Comparison of ENCODE assay signal across 1 cellular context in genomic region chr19:44848036-44848804, GRCh38.
TF ChIP-seq lines count a peak whose summit lies in the region.

No MANE protein-coding gene starts in this region.

TF ChIP-seq in K562, 482 proteins besides CTCF, POLR2A, EP300 and RAD21 (continued from another document and continues in another):
- TF ChIP-seq TCF7 (IDR thresholded peaks at IDR 0.05; ENCODE audit: borderline replicate concordance) (no peak), ZNF75A (CRISPR knock-in tag; IDR thresholded peaks at IDR 0.05) (no peak), SRSF9 (IDR thresholded peaks at IDR 0.05; ENCODE audit: borderline replicate concordance, low read depth, low read length) (no peak), RFX5 (IDR thresholded peaks at IDR 0.05; ENCODE audit: low read depth, low read length) (no peak), SRSF7 (optimal IDR thresholded peaks at IDR 0.05; ENCODE audit: low read depth, low read length) (no peak), ZNF766 (CRISPR knock-in tag; conservative IDR thresholded peaks at IDR 0.05) (no peak), CBX5 (IDR thresholded peaks at IDR 0.05; ENCODE audit: borderline replicate concordance, low read depth) (no peak), RBM25 (IDR thresholded peaks at IDR 0.05; ENCODE audit: low read depth, low read length, severe bottlenecking) (no peak), ZNF780A (CRISPR knock-in tag; IDR thresholded peaks at IDR 0.05) (no peak), PCBP2 (IDR thresholded peaks at IDR 0.05; ENCODE audit: low read depth, low read length, poor library complexity, severe bottlenecking) (no peak), DACH1 (IDR thresholded peaks at IDR 0.05; ENCODE audit: partially characterized antibody) (no peak), POLR3A (IDR thresholded peaks at IDR 0.05; ENCODE audit: borderline replicate concordance, extremely low read depth, insufficient read depth, insufficient read length) (no peak), ZNF282 (CRISPR knock-in tag; IDR thresholded peaks at IDR 0.05) (no peak), SMC3 (conservative IDR thresholded peaks at IDR 0.05; ENCODE audit: insufficient read depth, low read depth, low read length) (no peak), PTBP1 (IDR thresholded peaks at IDR 0.05; ENCODE audit: low read depth, low read length) (no peak), SLC30A9 (CRISPR knock-in tag; IDR thresholded peaks at IDR 0.05) (no peak), HNRNPK (IDR thresholded peaks at IDR 0.05; ENCODE audit: low read depth, low read length, poor library complexity, severe bottlenecking) (no peak), NR1H2 (CRISPR knock-in tag; IDR thresholded peaks at IDR 0.05) (no peak), MYC (IDR thresholded peaks at IDR 0.05; ENCODE audit: low read depth, low read length) (peak; percentile 28; the same call in 1 of the 2 replicates), MYC (CRISPR knock-in tag; IDR thresholded peaks at IDR 0.05; ENCODE audit: borderline replicate concordance, low read depth) (no peak), SREBF1 (IDR thresholded peaks at IDR 0.05; ENCODE audit: borderline replicate concordance, low read depth, low read length) (no peak), TRIM24 (IDR thresholded peaks at IDR 0.05) (0 out of 4 replicates have a peak, but pooled peaks of 1 of the 2 experiments have one; percentile 7), ASH1L (IDR thresholded peaks at IDR 0.05; ENCODE audit: borderline replicate concordance, low read depth, partially characterized antibody) (no peak), ZBTB1 (CRISPR knock-in tag; IDR thresholded peaks at IDR 0.05; ENCODE audit: borderline replicate concordance, low read depth) (no peak), FOS (IDR thresholded peaks at IDR 0.05; ENCODE audit: extremely low read depth, insufficient read length) (no peak), PPARD (CRISPR knock-in tag; IDR thresholded peaks at IDR 0.05) (no peak), ZNF232 (CRISPR knock-in tag; IDR thresholded peaks at IDR 0.05) (no peak), MTA2 (IDR thresholded peaks at IDR 0.05; ENCODE audit: low read depth) (no peak), ZNF239 (CRISPR knock-in tag; IDR thresholded peaks at IDR 0.05) (no peak), FOXJ2 (tag; IDR thresholded peaks at IDR 0.05) (no peak), KAT7 (CRISPR knock-in tag; IDR thresholded peaks at IDR 0.05; ENCODE audit: borderline replicate concordance) (peak; percentile 25; the same call in 1 of the 2 replicates), DDX20 (tag; IDR thresholded peaks at IDR 0.05; ENCODE audit: low read depth) (no peak), PML (IDR thresholded peaks at IDR 0.05; ENCODE audit: low read length) (no peak), WHSC1 (IDR thresholded peaks at IDR 0.05; ENCODE audit: low read length) (no peak), MED1 (CRISPR knock-in tag; IDR thresholded peaks at IDR 0.05; ENCODE audit: borderline replicate concordance) (no peak), NKRF (IDR thresholded peaks at IDR 0.05; ENCODE audit: borderline replicate concordance) (no peak; the same call in 1 of the 2 replicates), TEAD2 (tag; IDR thresholded peaks at IDR 0.05) (no peak), RNF2 (IDR thresholded peaks at IDR 0.05) (no peak), CCNT2 (IDR thresholded peaks at IDR 0.05; ENCODE audit: borderline replicate concordance, extremely low read depth, insufficient read length, low read depth, low read length) (no peak), SMAD3 (CRISPR knock-in tag; conservative IDR thresholded peaks at IDR 0.05) (no peak), XRCC3 (IDR thresholded peaks at IDR 0.05) (no peak), MAFK (IDR thresholded peaks at IDR 0.05; ENCODE audit: low read length) (no peak), PHF20 (IDR thresholded peaks at IDR 0.05; ENCODE audit: partially characterized antibody) (no peak), KDM1A (IDR thresholded peaks at IDR 0.05) (peak in 1 of 2 experiments; percentile 41; a peak in 1 of 4 replicates), PCBP1 (IDR thresholded peaks at IDR 0.05; ENCODE audit: low read depth, low read length, poor library complexity, severe bottlenecking) (no peak), ZKSCAN3 (CRISPR knock-in tag; IDR thresholded peaks at IDR 0.05) (no peak), ZNF717 (CRISPR knock-in tag; IDR thresholded peaks at IDR 0.05) (no peak), FOXP1 (CRISPR knock-in tag; IDR thresholded peaks at IDR 0.05) (no peak), TCFL5 (CRISPR knock-in tag; conservative IDR thresholded peaks at IDR 0.05) (no peak), IRF2 (CRISPR knock-in tag; IDR thresholded peaks at IDR 0.05) (no peak), MEF2D (tag; conservative IDR thresholded peaks at IDR 0.05; ENCODE audit: low read depth) (no peak), ELF4 (CRISPR knock-in tag; IDR thresholded peaks at IDR 0.05) (no peak), MTA1 (IDR thresholded peaks at IDR 0.05; ENCODE audit: borderline replicate concordance) (no peak), ZNF589 (CRISPR knock-in tag; IDR thresholded peaks at IDR 0.05; ENCODE audit: low read depth) (no peak), TBL1XR1 (IDR thresholded peaks at IDR 0.05; ENCODE audit: low read length in 2 of 2) (no peak), NCOA1 (IDR thresholded peaks at IDR 0.05; ENCODE audit: low read depth) (no peak), JUN (IDR thresholded peaks at IDR 0.05; ENCODE audit: borderline replicate concordance, low read depth, low read length) (no peak), JUN (CRISPR knock-in tag; IDR thresholded peaks at IDR 0.05; ENCODE audit: borderline replicate concordance) (no peak)
- TF ChIP-seq, protein P1, sequence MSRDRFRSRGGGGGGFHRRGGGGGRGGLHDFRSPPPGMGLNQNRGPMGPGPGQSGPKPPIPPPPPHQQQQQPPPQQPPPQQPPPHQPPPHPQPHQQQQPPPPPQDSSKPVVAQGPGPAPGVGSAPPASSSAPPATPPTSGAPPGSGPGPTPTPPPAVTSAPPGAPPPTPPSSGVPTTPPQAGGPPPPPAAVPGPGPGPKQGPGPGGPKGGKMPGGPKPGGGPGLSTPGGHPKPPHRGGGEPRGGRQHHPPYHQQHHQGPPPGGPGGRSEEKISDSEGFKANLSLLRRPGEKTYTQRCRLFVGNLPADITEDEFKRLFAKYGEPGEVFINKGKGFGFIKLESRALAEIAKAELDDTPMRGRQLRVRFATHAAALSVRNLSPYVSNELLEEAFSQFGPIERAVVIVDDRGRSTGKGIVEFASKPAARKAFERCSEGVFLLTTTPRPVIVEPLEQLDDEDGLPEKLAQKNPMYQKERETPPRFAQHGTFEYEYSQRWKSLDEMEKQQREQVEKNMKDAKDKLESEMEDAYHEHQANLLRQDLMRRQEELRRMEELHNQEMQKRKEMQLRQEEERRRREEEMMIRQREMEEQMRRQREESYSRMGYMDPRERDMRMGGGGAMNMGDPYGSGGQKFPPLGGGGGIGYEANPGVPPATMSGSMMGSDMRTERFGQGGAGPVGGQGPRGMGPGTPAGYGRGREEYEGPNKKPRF (IDR thresholded peaks at IDR 0.05; ENCODE audit: low read depth, low read length) = no peak
- TF ChIP-seq, protein P2, sequence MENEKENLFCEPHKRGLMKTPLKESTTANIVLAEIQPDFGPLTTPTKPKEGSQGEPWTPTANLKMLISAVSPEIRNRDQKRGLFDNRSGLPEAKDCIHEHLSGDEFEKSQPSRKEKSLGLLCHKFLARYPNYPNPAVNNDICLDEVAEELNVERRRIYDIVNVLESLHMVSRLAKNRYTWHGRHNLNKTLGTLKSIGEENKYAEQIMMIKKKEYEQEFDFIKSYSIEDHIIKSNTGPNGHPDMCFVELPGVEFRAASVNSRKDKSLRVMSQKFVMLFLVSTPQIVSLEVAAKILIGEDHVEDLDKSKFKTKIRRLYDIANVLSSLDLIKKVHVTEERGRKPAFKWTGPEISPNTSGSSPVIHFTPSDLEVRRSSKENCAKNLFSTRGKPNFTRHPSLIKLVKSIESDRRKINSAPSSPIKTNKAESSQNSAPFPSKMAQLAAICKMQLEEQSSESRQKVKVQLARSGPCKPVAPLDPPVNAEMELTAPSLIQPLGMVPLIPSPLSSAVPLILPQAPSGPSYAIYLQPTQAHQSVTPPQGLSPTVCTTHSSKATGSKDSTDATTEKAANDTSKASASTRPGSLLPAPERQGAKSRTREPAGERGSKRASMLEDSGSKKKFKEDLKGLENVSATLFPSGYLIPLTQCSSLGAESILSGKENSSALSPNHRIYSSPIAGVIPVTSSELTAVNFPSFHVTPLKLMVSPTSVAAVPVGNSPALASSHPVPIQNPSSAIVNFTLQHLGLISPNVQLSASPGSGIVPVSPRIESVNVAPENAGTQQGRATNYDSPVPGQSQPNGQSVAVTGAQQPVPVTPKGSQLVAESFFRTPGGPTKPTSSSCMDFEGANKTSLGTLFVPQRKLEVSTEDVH (IDR thresholded peaks at IDR 0.05; ENCODE audit: low read depth, partially characterized antibody) = no peak
- TF ChIP-seq, protein P3, sequence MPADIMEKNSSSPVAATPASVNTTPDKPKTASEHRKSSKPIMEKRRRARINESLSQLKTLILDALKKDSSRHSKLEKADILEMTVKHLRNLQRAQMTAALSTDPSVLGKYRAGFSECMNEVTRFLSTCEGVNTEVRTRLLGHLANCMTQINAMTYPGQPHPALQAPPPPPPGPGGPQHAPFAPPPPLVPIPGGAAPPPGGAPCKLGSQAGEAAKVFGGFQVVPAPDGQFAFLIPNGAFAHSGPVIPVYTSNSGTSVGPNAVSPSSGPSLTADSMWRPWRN (IDR thresholded peaks at IDR 0.05; ENCODE audit: low read depth) = no peak
- TF ChIP-seq, protein P4, sequence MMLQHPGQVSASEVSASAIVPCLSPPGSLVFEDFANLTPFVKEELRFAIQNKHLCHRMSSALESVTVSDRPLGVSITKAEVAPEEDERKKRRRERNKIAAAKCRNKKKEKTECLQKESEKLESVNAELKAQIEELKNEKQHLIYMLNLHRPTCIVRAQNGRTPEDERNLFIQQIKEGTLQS (IDR thresholded peaks at IDR 0.05) = no peak
- TF ChIP-seq, protein P4 (CRISPR knock-in tag; conservative IDR thresholded peaks at IDR 0.05) = 0 out of 2 replicates have a peak, but pooled peaks have one; percentile 24
- TF ChIP-seq, protein P5, sequence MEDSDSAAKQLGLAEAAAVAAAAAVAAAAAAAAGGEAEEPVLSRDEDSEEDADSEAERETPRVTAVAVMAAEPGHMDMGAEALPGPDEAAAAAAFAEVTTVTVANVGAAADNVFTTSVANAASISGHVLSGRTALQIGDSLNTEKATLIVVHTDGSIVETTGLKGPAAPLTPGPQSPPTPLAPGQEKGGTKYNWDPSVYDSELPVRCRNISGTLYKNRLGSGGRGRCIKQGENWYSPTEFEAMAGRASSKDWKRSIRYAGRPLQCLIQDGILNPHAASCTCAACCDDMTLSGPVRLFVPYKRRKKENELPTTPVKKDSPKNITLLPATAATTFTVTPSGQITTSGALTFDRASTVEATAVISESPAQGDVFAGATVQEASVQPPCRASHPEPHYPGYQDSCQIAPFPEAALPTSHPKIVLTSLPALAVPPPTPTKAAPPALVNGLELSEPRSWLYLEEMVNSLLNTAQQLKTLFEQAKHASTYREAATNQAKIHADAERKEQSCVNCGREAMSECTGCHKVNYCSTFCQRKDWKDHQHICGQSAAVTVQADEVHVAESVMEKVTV (CRISPR knock-in tag; IDR thresholded peaks at IDR 0.05) = no peak
- TF ChIP-seq, protein P6, sequence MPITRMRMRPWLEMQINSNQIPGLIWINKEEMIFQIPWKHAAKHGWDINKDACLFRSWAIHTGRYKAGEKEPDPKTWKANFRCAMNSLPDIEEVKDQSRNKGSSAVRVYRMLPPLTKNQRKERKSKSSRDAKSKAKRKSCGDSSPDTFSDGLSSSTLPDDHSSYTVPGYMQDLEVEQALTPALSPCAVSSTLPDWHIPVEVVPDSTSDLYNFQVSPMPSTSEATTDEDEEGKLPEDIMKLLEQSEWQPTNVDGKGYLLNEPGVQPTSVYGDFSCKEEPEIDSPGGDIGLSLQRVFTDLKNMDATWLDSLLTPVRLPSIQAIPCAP (CRISPR knock-in tag; IDR thresholded peaks at IDR 0.05; ENCODE audit: borderline replicate concordance) = no peak
